In genomic region chr1:237042467-237042891, GRCh38 we compare ENCODE assay signal across 10 cellular contexts. TPM values are rescaled to one million over a fixed set of nuclear protein-coding genes. Genes with fewer than 3 reads are reported as not detected.
DNase-seq lines count a peak whose midpoint lies in the region; ATAC-seq, FAIRE-seq and TF ChIP-seq lines count a peak whose summit lies in the region.
"Had no signal": no experiment of that assay in that cellular context is flagged by ENCODE, and none has a peak within 500 bp of the region (broad histone marks: within the 10 kb centered on the region; RNA-seq: fewer than 3 reads in every experiment).

No MANE protein-coding gene starts in this region.

- FAIRE-seq in astrocyte (lab: Jason Lieb, UNC), result no peak

- in situ Hi-C loops in HAP-1 (cut with MboI; ENCODE audit: low sequenced_read_pairs), result loop anchor here (25.0 kb wide), 1 partner anchor 345 kb away; no protein-coding TSS in a partner anchor

- H3K79me2 ChIP-seq in astrocyte (ENCODE audit: insufficient read depth, low read length) (no peaks in the 10 kb centered on the region), PC-9 (ENCODE audit: low read depth) (no peaks in the 10 kb centered on the region)

- intact Hi-C loops in PC-9 (cut with micrococcal nuclease; ENCODE audit: unreplicated experiment), result no loop called here

- peak in 1 of 2 experiments; percentile 25 for DNase-seq in HAP-1 (ENCODE audit: low spot score in 2 of 2)
- no peak for DNase-seq in astrocyte (ENCODE audit: low read depth)
- no peak for DNase-seq in PC-9
- no peak for DNase-seq in stimulated activated CD4-positive, alpha-beta T cell treated with anti-CD3 and anti-CD28 coated beads, Interleukin-15, amount 100 ng/mL, for 24 hours

- CTCF ChIA-PET in PC-9 (lab: Charles Lee), result no interaction called here

- peaks cover 55% of the 10 kb centered on the region for H3K27me3 ChIP-seq in HAP-1 (ENCODE audit: low read depth)
- H3K27me3 ChIP-seq in astrocyte (ENCODE audit: insufficient read depth, low read length), result peaks cover 44% of the 10 kb centered on the region
- peaks cover 19% of the 10 kb centered on the region for H3K27me3 ChIP-seq in skeletal muscle satellite cell (ENCODE audit: control insufficient read depth, insufficient read depth, low read length)
- peaks cover 37% of the 10 kb centered on the region for H3K27me3 ChIP-seq in PC-9 (ENCODE audit: insufficient read depth, low read depth)

- H3K4me2 ChIP-seq in astrocyte (ENCODE audit: low read length), result peak overlapping the region; percentile 55
- H3K4me2 ChIP-seq in skeletal muscle satellite cell (ENCODE audit: low read length), result peak overlapping the region; percentile 44
- H3K4me2 ChIP-seq in PC-9, result no peak overlapping the region

- H3K4me1 Mint-ChIP-seq in astrocyte (ENCODE audit: low read depth, unreplicated experiment), result peaks cover 4% of the 10 kb centered on the region

- no peaks in the 10 kb centered on the region for H3K36me3 ChIP-seq in HAP-1 (replicated peaks)
- H3K36me3 ChIP-seq in astrocyte (ENCODE audit: insufficient read depth, low read length), result no peaks in the 10 kb centered on the region
- no peaks in the 10 kb centered on the region for H3K36me3 ChIP-seq in skeletal muscle satellite cell (ENCODE audit: insufficient read depth, low read length)
- no peaks in the 10 kb centered on the region for H3K36me3 ChIP-seq in PC-9 (ENCODE audit: low read depth)

- H3K4me3 Mint-ChIP-seq in astrocyte (ENCODE audit: unreplicated experiment), result peak overlapping the region; percentile 77

- BruUV-seq in PC-9 (replicated peaks; lab: Mats Ljungman, UMichigan), result no TSS peak

- H3K9ac ChIP-seq in astrocyte (ENCODE audit: low read length), result no peak overlapping the region
- no peak overlapping the region for H3K9ac ChIP-seq in skeletal muscle satellite cell (ENCODE audit: low read depth, low read length)

- H2AFZ ChIP-seq in astrocyte (ENCODE audit: low read depth, low read length), result no peak overlapping the region
- H2AFZ ChIP-seq in PC-9, result no peak overlapping the region

- H3K36me3 Mint-ChIP-seq in astrocyte (ENCODE audit: low read depth, unreplicated experiment), result no peaks in the 10 kb centered on the region

- no peaks in the 10 kb centered on the region for H3F3A ChIP-seq in PC-9 (ENCODE audit: insufficient read depth, low read depth)

- H4K20me1 ChIP-seq in astrocyte (ENCODE audit: insufficient read depth, low read length) (no peaks in the 10 kb centered on the region), PC-9 (ENCODE audit: insufficient read depth) (no peaks in the 10 kb centered on the region)

- no peak for ATAC-seq in HG02571 (IDR thresholded peaks at IDR 0.05; ENCODE audit: unreplicated experiment)
- ATAC-seq in HG03520 (IDR thresholded peaks at IDR 0.05; ENCODE audit: unreplicated experiment), result no peak

- H3K9me2 ChIP-seq in PC-9 (ENCODE audit: insufficient read depth), result no peaks in the 10 kb centered on the region

- H3K27ac Mint-ChIP-seq in astrocyte (ENCODE audit: unreplicated experiment), result no peak overlapping the region

- H3K9me3 Mint-ChIP-seq in astrocyte (ENCODE audit: unreplicated experiment), result no peaks in the 10 kb centered on the region

- H3K4me3 ChIP-seq in HAP-1 (peak overlapping the region; percentile 27), astrocyte (ENCODE audit: insufficient read depth, low read depth, low read length) (no peak overlapping the region), iPS-18c (ENCODE audit: insufficient read depth, low read depth, low read length) (peak overlapping the region; percentile 66), skeletal muscle satellite cell (ENCODE audit: low read length) (no peak overlapping the region), PC-9 (no peak overlapping the region)

- POLR2A ChIA-PET in PC-9 (lab: Charles Lee; ENCODE audit: unreplicated experiment), result no interaction called here

- H3K4me1 ChIP-seq in HAP-1 (no peaks in the 10 kb centered on the region), astrocyte (ENCODE audit: insufficient read depth, low read length) (no peaks in the 10 kb centered on the region), skeletal muscle satellite cell (ENCODE audit: control insufficient read depth, insufficient read depth, low read length) (no peaks in the 10 kb centered on the region), PC-9 (replicated peaks; ENCODE audit: insufficient read depth) (no peaks in the 10 kb centered on the region)

- H3K27ac ChIP-seq in astrocyte (ENCODE audit: low read depth, low read length) (no peak overlapping the region), PC-9 (no peak overlapping the region)
- H3K27ac ChIP-seq: VCaP had no signal

- TF ChIP-seq CTCF in astrocyte (IDR thresholded peaks at IDR 0.05; ENCODE audit: insufficient read depth, low read depth, low read length) (no peak), PC-9 (conservative IDR thresholded peaks at IDR 0.05) (no peak)

- H3K27me3 Mint-ChIP-seq in astrocyte (ENCODE audit: low read depth, unreplicated experiment), result peaks cover 42% of the 10 kb centered on the region

- H3K9me3 ChIP-seq in HAP-1 (no peaks in the 10 kb centered on the region), astrocyte (ENCODE audit: insufficient read depth, low read depth, low read length) (no peaks in the 10 kb centered on the region), iPS-18c (ENCODE audit: control insufficient read depth, insufficient read depth, low read length) (no peaks in the 10 kb centered on the region), skeletal muscle satellite cell (replicated peaks; ENCODE audit: low read length) (no peaks in the 10 kb centered on the region), PC-9 (ENCODE audit: insufficient read depth, low read depth) (no peaks in the 10 kb centered on the region)

RNA-seq across cellular contexts. Expression of gene RYR2, which starts 0.5 kb away (rescaled TPM):
- total RNA-seq in astrocyte, result 0.19 and 0.30 TPM in 2 replicates
- total RNA-seq in skeletal muscle satellite cell (2012; rRNA removed), result not detected in 2 replicates
- not detected in 2 replicates for total RNA-seq in PC-9 (2021)
- total RNA-seq: glomerular endothelial cell had no signal

RNA-seq across cellular contexts. Expression of gene MT1HL1, which starts 38.2 kb away (rescaled TPM):
- total RNA-seq in astrocyte (not detected in 2 replicates), PC-9 (2021) (not detected in 2 replicates)
- total RNA-seq in skeletal muscle satellite cell (2012; rRNA removed), result not detected in 2 replicates
- total RNA-seq: glomerular endothelial cell had no signal

Comparison
In these comparisons a context has a peak if more than half of its experiments do, and no peak if none do; other contexts are left out.
1. H3K4me3 ChIP-seq: peak in HAP-1 (single experiment) and iPS-18c (single experiment); none in astrocyte (single experiment), skeletal muscle satellite cell (single experiment) and PC-9 (single experiment).